In the genomic region with DNA sequence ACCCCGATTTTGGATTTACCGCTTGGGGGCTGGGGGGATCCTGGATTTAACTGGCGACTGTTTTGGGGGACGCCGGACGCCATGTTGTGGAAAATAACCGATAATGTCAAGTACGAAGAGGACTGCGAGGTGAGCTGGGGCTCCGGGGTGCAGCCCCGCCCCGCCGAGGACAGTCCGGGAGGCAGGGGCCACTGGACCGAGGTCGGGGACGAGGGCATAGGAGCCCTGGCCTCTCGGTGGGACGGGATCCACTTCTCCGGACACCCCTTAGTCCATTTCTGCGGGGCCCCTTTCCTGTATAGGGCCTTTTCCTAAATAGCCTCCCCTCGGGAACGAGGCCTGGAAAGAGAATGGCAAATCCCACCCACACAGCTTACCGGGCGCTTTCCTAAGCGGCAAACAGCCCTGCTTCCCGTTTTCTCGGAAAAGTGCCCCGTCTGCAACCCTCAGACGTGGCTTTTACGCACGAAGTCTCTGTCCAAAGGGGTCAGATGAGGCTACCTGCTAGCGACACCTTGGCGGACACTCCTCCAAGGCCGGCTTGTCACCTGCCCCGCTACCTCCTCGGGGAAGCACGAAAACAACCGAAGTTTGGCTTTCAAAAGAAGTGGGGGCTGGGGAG, we compare ENCODE assay signal across 8 cellular contexts. TPM values are rescaled to one million over a fixed set of nuclear protein-coding genes. Genes with fewer than 3 reads are reported as not detected.
A peak's percentile ranks its signal among the peaks of the same experiment; 100 is the strongest.
DNase-seq lines count a peak whose midpoint lies in the region; ATAC-seq and TF ChIP-seq lines count a peak whose summit lies in the region.

No MANE protein-coding gene starts in this region.

- H3K27ac ChIP-seq in lung (ENCODE audit: low read depth in 1 of 2, low read length in 1 of 2) (peak overlapping the region in 1 of 2 donors; percentile 54), urinary bladder (ENCODE audit: low read depth) (no peak overlapping the region)

- peaks cover 85% of the 10 kb centered on the region for H3K27me3 Mint-ChIP-seq in activated naive CD8-positive, alpha-beta T cell treated with anti-CD3 and anti-CD28 coated beads, Interleukin-2, amount 10 ng/mL, durations not matched to agents 7 days and 5 days
- H3K27me3 Mint-ChIP-seq in activated naive CD8-positive, alpha-beta T cell treated with anti-CD3 and anti-CD28 coated beads for 36 hours, result peaks cover 95% of the 10 kb centered on the region
- H3K27me3 Mint-ChIP-seq in T-helper 2 cell treated with Interferon-gamma antibody and Interleukin-4, amounts not matched to agents 5 μg/mL and 100 μg/mL, for 36 hours (ENCODE audit: low read depth), result peaks cover 82% of the 10 kb centered on the region

- H3K36me3 ChIP-seq in lung (ENCODE audit: control insufficient read depth in 2 of 2, insufficient read depth in 2 of 2, low read length in 2 of 2) (peaks cover 0 to 1% of the 10 kb centered on the region in 2 donors), urinary bladder (ENCODE audit: insufficient read depth) (no peaks in the 10 kb centered on the region)

- H3K27me3 ChIP-seq in lung (ENCODE audit: control insufficient read depth, insufficient read depth), result peaks cover 38% of the 10 kb centered on the region

- 1 to 2% methylated on average over 39 of the region's 39 CpGs for WGBS in lung, 2 donors
- WGBS in urinary bladder, result 1% methylated on average over 39 of the region's 39 CpGs

- H3K9me3 ChIP-seq in lung (ENCODE audit: control insufficient read depth in 2 of 2, insufficient read depth in 1 of 2, low read length in 1 of 2), result peaks cover 0 to 10% of the 10 kb centered on the region in 2 donors

- peak overlapping the region; percentile 60 for H3K4me3 Mint-ChIP-seq in activated naive CD8-positive, alpha-beta T cell treated with anti-CD3 and anti-CD28 coated beads, Interleukin-2, amount 10 ng/mL, durations not matched to agents 7 days and 5 days
- H3K4me3 Mint-ChIP-seq in activated naive CD8-positive, alpha-beta T cell treated with anti-CD3 and anti-CD28 coated beads for 36 hours, result no peak overlapping the region
- no peak overlapping the region for H3K4me3 Mint-ChIP-seq in T-helper 2 cell treated with Interferon-gamma antibody and Interleukin-4, amounts not matched to agents 5 μg/mL and 100 μg/mL, for 36 hours

- TF ChIP-seq CTCF in astrocyte of the cerebellum (IDR thresholded peaks at IDR 0.05; ENCODE audit: low read depth, low read length, missing control alignments), result no peak
- TF ChIP-seq CTCF in lung (IDR thresholded peaks at IDR 0.05; ENCODE audit: control extremely low read depth, extremely low read depth), result no peak

- H3K9me3 Mint-ChIP-seq in activated naive CD8-positive, alpha-beta T cell treated with anti-CD3 and anti-CD28 coated beads, Interleukin-2, amount 10 ng/mL, durations not matched to agents 7 days and 5 days, result no peaks in the 10 kb centered on the region
- no peaks in the 10 kb centered on the region for H3K9me3 Mint-ChIP-seq in activated naive CD8-positive, alpha-beta T cell treated with anti-CD3 and anti-CD28 coated beads for 36 hours
- no peaks in the 10 kb centered on the region for H3K9me3 Mint-ChIP-seq in T-helper 2 cell treated with Interferon-gamma antibody and Interleukin-4, amounts not matched to agents 5 μg/mL and 100 μg/mL, for 36 hours

- H3K36me3 Mint-ChIP-seq in activated naive CD8-positive, alpha-beta T cell treated with anti-CD3 and anti-CD28 coated beads, Interleukin-2, amount 10 ng/mL, durations not matched to agents 7 days and 5 days, result no peaks in the 10 kb centered on the region
- no peaks in the 10 kb centered on the region for H3K36me3 Mint-ChIP-seq in activated naive CD8-positive, alpha-beta T cell treated with anti-CD3 and anti-CD28 coated beads for 36 hours
- H3K36me3 Mint-ChIP-seq in T-helper 2 cell treated with Interferon-gamma antibody and Interleukin-4, amounts not matched to agents 5 μg/mL and 100 μg/mL, for 36 hours (ENCODE audit: low read depth), result no peaks in the 10 kb centered on the region

- H3K4me1 ChIP-seq in lung (ENCODE audit: control insufficient read depth in 2 of 2, insufficient read depth in 2 of 2, low read length in 2 of 2), result peaks cover 0 to 25% of the 10 kb centered on the region in 2 donors
- peaks cover 2% of the 10 kb centered on the region for H3K4me1 ChIP-seq in urinary bladder (ENCODE audit: insufficient read depth)

- peak; percentile 33 for DNase-seq in activated naive CD8-positive, alpha-beta T cell treated with anti-CD3 and anti-CD28 coated beads, Interleukin-2, amount 10 ng/mL, durations not matched to agents 7 days and 5 days
- DNase-seq in activated naive CD8-positive, alpha-beta T cell treated with anti-CD3 and anti-CD28 coated beads for 36 hours, result no peak
- DNase-seq in astrocyte of the cerebellum (ENCODE audit: low read depth) (no peak), lung (ENCODE audit: low spot score) (no peak), NCI-H510A (lab: John Stamatoyannopoulos, UW) (no peak)
- no peak for DNase-seq in T-helper 2 cell treated with Interferon-gamma antibody and Interleukin-4, amounts not matched to agents 5 μg/mL and 100 μg/mL, for 36 hours (ENCODE audit: low spot score)

- peaks cover 4% of the 10 kb centered on the region for H3K4me1 Mint-ChIP-seq in activated naive CD8-positive, alpha-beta T cell treated with anti-CD3 and anti-CD28 coated beads, Interleukin-2, amount 10 ng/mL, durations not matched to agents 7 days and 5 days
- H3K4me1 Mint-ChIP-seq in activated naive CD8-positive, alpha-beta T cell treated with anti-CD3 and anti-CD28 coated beads for 36 hours, result peaks cover 9% of the 10 kb centered on the region
- peaks cover 7% of the 10 kb centered on the region for H3K4me1 Mint-ChIP-seq in T-helper 2 cell treated with Interferon-gamma antibody and Interleukin-4, amounts not matched to agents 5 μg/mL and 100 μg/mL, for 36 hours (ENCODE audit: low read depth)

- ATAC-seq in activated naive CD8-positive, alpha-beta T cell treated with anti-CD3 and anti-CD28 coated beads, Interleukin-2, amount 10 ng/mL, durations not matched to agents 7 days and 5 days (ENCODE audit: low read depth), result no peak
- peak; percentile 0 for ATAC-seq in lung (ENCODE audit: insufficient read depth, low FRiP score)
- ATAC-seq in HG02970 (IDR thresholded peaks at IDR 0.05; ENCODE audit: low FRiP score, unreplicated experiment), result no peak

- in situ Hi-C loops in astrocyte of the cerebellum (cut with HindIII; ENCODE audit: low sequenced_read_pairs), result no loop called here

- H3K4me3 ChIP-seq in astrocyte of the cerebellum (ENCODE audit: low read depth, low read length), result peak overlapping the region; percentile 83
- H3K4me3 ChIP-seq in lung, result peak overlapping the region; percentile 46
- H3K4me3 ChIP-seq in urinary bladder (ENCODE audit: low read depth, low read length), result peak overlapping the region; percentile 41

- POLR2A ChIA-PET in activated naive CD8-positive, alpha-beta T cell treated with anti-CD3 and anti-CD28 coated beads, Interleukin-2, amount 10 ng/mL, durations not matched to agents 7 days and 5 days (lab: Charles Lee), result no interaction called here

- no peak overlapping the region for H3K27ac Mint-ChIP-seq in activated naive CD8-positive, alpha-beta T cell treated with anti-CD3 and anti-CD28 coated beads, Interleukin-2, amount 10 ng/mL, durations not matched to agents 7 days and 5 days
- H3K27ac Mint-ChIP-seq in activated naive CD8-positive, alpha-beta T cell treated with anti-CD3 and anti-CD28 coated beads for 36 hours, result no peak overlapping the region
- no peak overlapping the region for H3K27ac Mint-ChIP-seq in T-helper 2 cell treated with Interferon-gamma antibody and Interleukin-4, amounts not matched to agents 5 μg/mL and 100 μg/mL, for 36 hours

RNA-seq across cellular contexts. Expression of gene TFAP2C, which starts 0.5 kb away (rescaled TPM):
- total RNA-seq in activated naive CD8-positive, alpha-beta T cell treated with anti-CD3 and anti-CD28 coated beads, Interleukin-2, amount 10 ng/mL, durations not matched to agents 7 days and 5 days, result not detected
- not detected for total RNA-seq in activated naive CD8-positive, alpha-beta T cell treated with anti-CD3 and anti-CD28 coated beads for 36 hours
- total RNA-seq in lung, result 1 to 10 TPM; 5.7 to 6.3 TPM
- polyA plus RNA-seq in lung, result 1 to 10 TPM; 2.6 to 3.3 TPM
- total RNA-seq in urinary bladder, result 1.8 TPM
- 1.2 TPM for polyA plus RNA-seq in urinary bladder
